Comparison of ENCODE assay signal across 1 cellular context in the genomic region with DNA sequence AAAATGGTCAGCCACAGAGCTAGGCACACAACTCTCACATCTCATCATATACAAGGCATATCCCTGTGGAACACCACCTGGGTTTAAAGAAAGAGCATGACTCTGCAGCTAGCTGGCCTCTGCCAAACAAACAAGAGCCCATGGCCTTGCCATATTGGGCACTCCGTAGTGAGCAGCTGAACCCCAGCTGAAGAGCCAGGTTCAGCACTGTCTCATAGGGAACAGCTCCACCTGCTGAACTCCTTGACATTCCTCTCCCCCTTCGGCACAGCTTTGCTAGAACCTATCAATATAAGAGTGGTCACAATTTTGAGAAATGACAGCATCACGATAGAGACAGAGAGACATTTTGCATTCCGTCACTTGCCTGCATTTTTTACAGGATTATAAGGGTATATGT.
TF ChIP-seq lines count a peak whose summit lies in the region.

No MANE protein-coding gene starts in this region.

TF ChIP-seq in GM23338, 12 proteins besides CTCF, POLR2A, EP300 and RAD21 (continued from another document):
- TF ChIP-seq, protein P1, sequence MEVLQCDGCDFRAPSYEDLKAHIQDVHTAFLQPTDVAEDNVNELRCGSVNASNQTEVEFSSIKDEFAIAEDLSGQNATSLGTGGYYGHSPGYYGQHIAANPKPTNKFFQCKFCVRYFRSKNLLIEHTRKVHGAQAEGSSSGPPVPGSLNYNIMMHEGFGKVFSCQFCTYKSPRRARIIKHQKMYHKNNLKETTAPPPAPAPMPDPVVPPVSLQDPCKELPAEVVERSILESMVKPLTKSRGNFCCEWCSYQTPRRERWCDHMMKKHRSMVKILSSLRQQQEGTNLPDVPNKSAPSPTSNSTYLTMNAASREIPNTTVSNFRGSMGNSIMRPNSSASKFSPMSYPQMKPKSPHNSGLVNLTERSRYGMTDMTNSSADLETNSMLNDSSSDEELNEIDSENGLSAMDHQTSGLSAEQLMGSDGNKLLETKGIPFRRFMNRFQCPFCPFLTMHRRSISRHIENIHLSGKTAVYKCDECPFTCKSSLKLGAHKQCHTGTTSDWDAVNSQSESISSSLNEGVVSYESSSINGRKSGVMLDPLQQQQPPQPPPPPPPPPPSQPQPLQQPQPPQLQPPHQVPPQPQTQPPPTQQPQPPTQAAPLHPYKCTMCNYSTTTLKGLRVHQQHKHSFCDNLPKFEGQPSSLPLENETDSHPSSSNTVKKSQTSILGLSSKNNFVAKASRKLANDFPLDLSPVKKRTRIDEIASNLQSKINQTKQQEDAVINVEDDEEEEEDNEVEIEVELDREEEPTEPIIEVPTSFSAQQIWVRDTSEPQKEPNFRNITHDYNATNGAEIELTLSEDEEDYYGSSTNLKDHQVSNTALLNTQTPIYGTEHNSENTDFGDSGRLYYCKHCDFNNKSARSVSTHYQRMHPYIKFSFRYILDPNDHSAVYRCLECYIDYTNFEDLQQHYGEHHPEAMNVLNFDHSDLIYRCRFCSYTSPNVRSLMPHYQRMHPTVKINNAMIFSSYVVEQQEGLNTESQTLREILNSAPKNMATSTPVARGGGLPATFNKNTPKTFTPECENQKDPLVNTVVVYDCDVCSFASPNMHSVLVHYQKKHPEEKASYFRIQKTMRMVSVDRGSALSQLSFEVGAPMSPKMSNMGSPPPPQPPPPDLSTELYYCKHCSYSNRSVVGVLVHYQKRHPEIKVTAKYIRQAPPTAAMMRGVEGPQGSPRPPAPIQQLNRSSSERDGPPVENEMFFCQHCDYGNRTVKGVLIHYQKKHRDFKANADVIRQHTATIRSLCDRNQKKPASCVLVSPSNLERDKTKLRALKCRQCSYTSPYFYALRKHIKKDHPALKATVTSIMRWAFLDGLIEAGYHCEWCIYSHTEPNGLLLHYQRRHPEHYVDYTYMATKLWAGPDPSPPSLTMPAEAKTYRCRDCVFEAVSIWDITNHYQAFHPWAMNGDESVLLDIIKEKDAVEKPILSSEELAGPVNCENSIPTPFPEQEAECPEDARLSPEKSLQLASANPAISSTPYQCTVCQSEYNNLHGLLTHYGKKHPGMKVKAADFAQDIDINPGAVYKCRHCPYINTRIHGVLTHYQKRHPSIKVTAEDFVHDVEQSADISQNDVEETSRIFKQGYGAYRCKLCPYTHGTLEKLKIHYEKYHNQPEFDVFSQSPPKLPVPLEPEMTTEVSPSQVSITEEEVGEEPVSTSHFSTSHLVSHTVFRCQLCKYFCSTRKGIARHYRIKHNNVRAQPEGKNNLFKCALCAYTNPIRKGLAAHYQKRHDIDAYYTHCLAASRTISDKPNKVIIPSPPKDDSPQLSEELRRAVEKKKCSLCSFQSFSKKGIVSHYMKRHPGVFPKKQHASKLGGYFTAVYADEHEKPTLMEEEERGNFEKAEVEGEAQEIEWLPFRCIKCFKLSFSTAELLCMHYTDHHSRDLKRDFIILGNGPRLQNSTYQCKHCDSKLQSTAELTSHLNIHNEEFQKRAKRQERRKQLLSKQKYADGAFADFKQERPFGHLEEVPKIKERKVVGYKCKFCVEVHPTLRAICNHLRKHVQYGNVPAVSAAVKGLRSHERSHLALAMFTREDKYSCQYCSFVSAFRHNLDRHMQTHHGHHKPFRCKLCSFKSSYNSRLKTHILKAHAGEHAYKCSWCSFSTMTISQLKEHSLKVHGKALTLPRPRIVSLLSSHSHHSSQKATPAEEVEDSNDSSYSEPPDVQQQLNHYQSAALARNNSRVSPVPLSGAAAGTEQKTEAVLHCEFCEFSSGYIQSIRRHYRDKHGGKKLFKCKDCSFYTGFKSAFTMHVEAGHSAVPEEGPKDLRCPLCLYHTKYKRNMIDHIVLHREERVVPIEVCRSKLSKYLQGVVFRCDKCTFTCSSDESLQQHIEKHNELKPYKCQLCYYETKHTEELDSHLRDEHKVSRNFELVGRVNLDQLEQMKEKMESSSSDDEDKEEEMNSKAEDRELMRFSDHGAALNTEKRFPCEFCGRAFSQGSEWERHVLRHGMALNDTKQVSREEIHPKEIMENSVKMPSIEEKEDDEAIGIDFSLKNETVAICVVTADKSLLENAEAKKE (CRISPR knock-in tag; IDR thresholded peaks at IDR 0.05): no peak
- TF ChIP-seq, protein P2, sequence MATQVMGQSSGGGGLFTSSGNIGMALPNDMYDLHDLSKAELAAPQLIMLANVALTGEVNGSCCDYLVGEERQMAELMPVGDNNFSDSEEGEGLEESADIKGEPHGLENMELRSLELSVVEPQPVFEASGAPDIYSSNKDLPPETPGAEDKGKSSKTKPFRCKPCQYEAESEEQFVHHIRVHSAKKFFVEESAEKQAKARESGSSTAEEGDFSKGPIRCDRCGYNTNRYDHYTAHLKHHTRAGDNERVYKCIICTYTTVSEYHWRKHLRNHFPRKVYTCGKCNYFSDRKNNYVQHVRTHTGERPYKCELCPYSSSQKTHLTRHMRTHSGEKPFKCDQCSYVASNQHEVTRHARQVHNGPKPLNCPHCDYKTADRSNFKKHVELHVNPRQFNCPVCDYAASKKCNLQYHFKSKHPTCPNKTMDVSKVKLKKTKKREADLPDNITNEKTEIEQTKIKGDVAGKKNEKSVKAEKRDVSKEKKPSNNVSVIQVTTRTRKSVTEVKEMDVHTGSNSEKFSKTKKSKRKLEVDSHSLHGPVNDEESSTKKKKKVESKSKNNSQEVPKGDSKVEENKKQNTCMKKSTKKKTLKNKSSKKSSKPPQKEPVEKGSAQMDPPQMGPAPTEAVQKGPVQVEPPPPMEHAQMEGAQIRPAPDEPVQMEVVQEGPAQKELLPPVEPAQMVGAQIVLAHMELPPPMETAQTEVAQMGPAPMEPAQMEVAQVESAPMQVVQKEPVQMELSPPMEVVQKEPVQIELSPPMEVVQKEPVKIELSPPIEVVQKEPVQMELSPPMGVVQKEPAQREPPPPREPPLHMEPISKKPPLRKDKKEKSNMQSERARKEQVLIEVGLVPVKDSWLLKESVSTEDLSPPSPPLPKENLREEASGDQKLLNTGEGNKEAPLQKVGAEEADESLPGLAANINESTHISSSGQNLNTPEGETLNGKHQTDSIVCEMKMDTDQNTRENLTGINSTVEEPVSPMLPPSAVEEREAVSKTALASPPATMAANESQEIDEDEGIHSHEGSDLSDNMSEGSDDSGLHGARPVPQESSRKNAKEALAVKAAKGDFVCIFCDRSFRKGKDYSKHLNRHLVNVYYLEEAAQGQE (IDR thresholded peaks at IDR 0.05; ENCODE audit: unreplicated experiment): peak; percentile 75
